9 cellular contexts compared by ENCODE assay signal in the genomic region with DNA sequence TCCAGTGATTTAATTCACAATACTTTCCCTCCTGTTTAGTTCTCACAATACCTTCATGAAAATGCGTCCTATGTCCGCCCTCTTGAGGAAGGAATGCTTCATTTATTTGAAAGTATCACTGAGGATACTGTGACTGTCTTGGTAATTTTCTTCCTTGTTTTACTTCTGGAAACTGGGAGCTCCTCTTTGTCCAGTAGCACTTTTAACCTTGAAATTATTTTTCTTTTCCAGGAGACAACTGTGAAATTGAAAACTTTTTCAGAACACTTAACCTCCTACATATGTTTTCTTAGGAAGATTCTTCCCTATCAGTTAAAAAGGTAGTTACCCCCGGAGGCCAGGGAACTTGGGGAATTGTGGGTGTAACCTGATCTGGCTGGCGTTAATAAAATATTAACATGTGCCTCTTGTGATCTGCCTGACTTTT. TPM values are rescaled to one million over a fixed set of nuclear protein-coding genes. Genes with fewer than 3 reads are reported as not detected.
DNase-seq lines count a peak whose midpoint lies in the region; ATAC-seq lines count a peak whose summit lies in the region.
"Had no signal": no experiment of that assay in that cellular context is flagged by ENCODE, and none has a peak within 500 bp of the region (broad histone marks: within the 10 kb centered on the region; RNA-seq: fewer than 3 reads in every experiment).

No MANE protein-coding gene starts in this region.

- no peaks in the 10 kb centered on the region for H3K4me1 Mint-ChIP-seq in activated T-helper 17 cell treated with anti-CD3 and anti-CD28 coated beads, Interleukin-2, amount 50 U/mL, for 72 hours

- H3K4ac ChIP-seq in neuronal stem cell (ENCODE audit: low read length): no peak overlapping the region

- H3K36me3 Mint-ChIP-seq in activated T-helper 17 cell treated with anti-CD3 and anti-CD28 coated beads, Interleukin-2, amount 50 U/mL, for 72 hours (ENCODE audit: low read depth): peaks cover 45% of the 10 kb centered on the region

- H3K4me3 Mint-ChIP-seq in activated T-helper 17 cell treated with anti-CD3 and anti-CD28 coated beads, Interleukin-2, amount 50 U/mL, for 72 hours: no peak overlapping the region

- H3K27me3 ChIP-seq in NT2/D1 (ENCODE audit: insufficient read depth, insufficient read length) (no peaks in the 10 kb centered on the region), neuronal stem cell (ENCODE audit: control insufficient read depth in 3 of 3, insufficient read depth in 3 of 3, low read depth in 1 of 3, low read length in 3 of 3) (no peaks in the 10 kb centered on the region)

- no peak overlapping the region for H4K8ac ChIP-seq in neuronal stem cell (ENCODE audit: low read depth, low read length)

- DNase-seq in H4 (ENCODE audit: low spot score) (peak; percentile 44), NT2/D1 (ENCODE audit: low read depth, low spot score) (peak; percentile 62), fibroblast of gingiva (ENCODE audit: low read depth) (peak; percentile 60), neuronal stem cell (ENCODE audit: low spot score) (peak; percentile 62), NOMO-1 treated with dmso at 0.1 percent for 144 hours (lab: John Stamatoyannopoulos, UW; ENCODE audit: unreplicated experiment) (no peak)

- no peaks in the 10 kb centered on the region for H3K79me1 ChIP-seq in neuronal stem cell (ENCODE audit: low read depth, low read length)

- H2AK5ac ChIP-seq in neuronal stem cell (ENCODE audit: low read depth, low read length): no peak overlapping the region

- no peak overlapping the region for H3K18ac ChIP-seq in neuronal stem cell (ENCODE audit: low read length)

- no peak for ATAC-seq in activated T-helper 17 cell treated with anti-CD3 and anti-CD28 coated beads, Interleukin-2, amount 50 U/mL, for 72 hours (replicated peaks)
- ATAC-seq in HG02938 (IDR thresholded peaks at IDR 0.05; ENCODE audit: unreplicated experiment) (no peak), HG03457 (IDR thresholded peaks at IDR 0.05; ENCODE audit: unreplicated experiment) (no peak)

- H2BK15ac ChIP-seq in neuronal stem cell (ENCODE audit: low read length): no peak overlapping the region

- no peak overlapping the region for H3K14ac ChIP-seq in neuronal stem cell (ENCODE audit: low read length)

- no peak overlapping the region for H3K27ac Mint-ChIP-seq in activated T-helper 17 cell treated with anti-CD3 and anti-CD28 coated beads, Interleukin-2, amount 50 U/mL, for 72 hours

- H2BK120ac ChIP-seq in neuronal stem cell (ENCODE audit: low read depth, low read length): no peak overlapping the region

- no peak overlapping the region for H3K4me2 ChIP-seq in neuronal stem cell (ENCODE audit: insufficient read depth, low read length, poor library complexity, severe bottlenecking)

- H3K27me3 Mint-ChIP-seq in activated T-helper 17 cell treated with anti-CD3 and anti-CD28 coated beads, Interleukin-2, amount 50 U/mL, for 72 hours: no peaks in the 10 kb centered on the region

- H3K9me3 ChIP-seq in NT2/D1 (ENCODE audit: insufficient read depth, low read length) (no peaks in the 10 kb centered on the region), neuronal stem cell (replicated peaks in 1 of 2; ENCODE audit: control insufficient read depth in 2 of 2, insufficient read depth in 1 of 2, low read depth in 1 of 2, low read length in 2 of 2) (no peaks in the 10 kb centered on the region)

- H3K4me3 ChIP-seq in NT2/D1 (ENCODE audit: insufficient read length, low read depth) (no peak overlapping the region), neuronal stem cell (ENCODE audit: low read length in 2 of 2) (no peak overlapping the region)
- H3K4me3 ChIP-seq: skin epidermis had no signal

- no peak overlapping the region for H3K9ac ChIP-seq in NT2/D1 (ENCODE audit: insufficient read length, low read depth)
- no peak overlapping the region for H3K9ac ChIP-seq in neuronal stem cell (ENCODE audit: low read depth, low read length, poor library complexity)

- H2BK12ac ChIP-seq in neuronal stem cell (ENCODE audit: low read length): no peak overlapping the region

- H2BK5ac ChIP-seq in neuronal stem cell (ENCODE audit: low read length): no peak overlapping the region

- H2AFZ ChIP-seq in neuronal stem cell (ENCODE audit: low read length): peak overlapping the region; percentile 41

- H3K23ac ChIP-seq in neuronal stem cell (ENCODE audit: low read depth, low read length, poor library complexity): no peak overlapping the region

- H3K9me3 Mint-ChIP-seq in activated T-helper 17 cell treated with anti-CD3 and anti-CD28 coated beads, Interleukin-2, amount 50 U/mL, for 72 hours: no peaks in the 10 kb centered on the region

- no peaks in the 10 kb centered on the region for H3K4me1 ChIP-seq in NT2/D1 (ENCODE audit: insufficient read depth, insufficient read length)
- peaks cover 2 to 3% of the 10 kb centered on the region in 2 donors for H3K4me1 ChIP-seq in neuronal stem cell (ENCODE audit: control insufficient read depth in 2 of 2, insufficient read depth in 1 of 2, low read depth in 1 of 2, low read length in 2 of 2)

- peaks cover 20% of the 10 kb centered on the region for H3K36me3 ChIP-seq in NT2/D1 (ENCODE audit: insufficient read depth, insufficient read length, low read length)
- H3K36me3 ChIP-seq in neuronal stem cell (replicated peaks in 1 of 2; ENCODE audit: control insufficient read depth in 2 of 2, insufficient read depth in 2 of 2, low read length in 2 of 2): peaks cover 8 to 35% of the 10 kb centered on the region in 2 donors

- no peak overlapping the region for H3K27ac ChIP-seq in neuronal stem cell (replicated peaks; ENCODE audit: low read length)
- H3K27ac ChIP-seq: skin epidermis had no signal

- WGBS in neuronal stem cell (ENCODE audit: extremely low coverage in 2 of 2, insufficient read length in 2 of 2, insufficient replicate concordance in 1 of 2), 2 donors: no CpG with 5 or more reads among the region's 4 CpGs

- H4K91ac ChIP-seq in neuronal stem cell (ENCODE audit: low read depth, low read length, poor library complexity): no peak overlapping the region

RNA-seq across cellular contexts. Expression of a gene that starts 30.5 kb away (rescaled TPM):
- total RNA-seq in H4 (2014; rRNA removed; shearing (Covaris generic)): 6.7 and 11.5 TPM in 2 replicates
- 11.5 TPM for polyA plus RNA-seq in neuronal stem cell (2013, experiment 1 of 2)
- polyA plus RNA-seq in neuronal stem cell (2013, experiment 2 of 2): 11.0 TPM
- 10 to 100 TPM; 25.6 to 39.6 TPM for total RNA-seq in activated T-helper 17 cell treated with anti-CD3 and anti-CD28 coated beads, Interleukin-2, amount 50 U/mL, for 72 hours

RNA-seq across cellular contexts. Expression of a gene that starts 58.9 kb away (rescaled TPM):
- total RNA-seq in H4 (2014; rRNA removed; shearing (Covaris generic)): 5.8 and 6.1 TPM in 2 replicates
- 14.4 TPM for polyA plus RNA-seq in neuronal stem cell (2013, experiment 1 of 2)
- polyA plus RNA-seq in neuronal stem cell (2013, experiment 2 of 2): 15.1 TPM
- total RNA-seq in activated T-helper 17 cell treated with anti-CD3 and anti-CD28 coated beads, Interleukin-2, amount 50 U/mL, for 72 hours: 1 to 10 TPM; 3.0 to 4.2 TPM
